Comparison of ENCODE assay signal across 8 cellular contexts in the genomic region with DNA sequence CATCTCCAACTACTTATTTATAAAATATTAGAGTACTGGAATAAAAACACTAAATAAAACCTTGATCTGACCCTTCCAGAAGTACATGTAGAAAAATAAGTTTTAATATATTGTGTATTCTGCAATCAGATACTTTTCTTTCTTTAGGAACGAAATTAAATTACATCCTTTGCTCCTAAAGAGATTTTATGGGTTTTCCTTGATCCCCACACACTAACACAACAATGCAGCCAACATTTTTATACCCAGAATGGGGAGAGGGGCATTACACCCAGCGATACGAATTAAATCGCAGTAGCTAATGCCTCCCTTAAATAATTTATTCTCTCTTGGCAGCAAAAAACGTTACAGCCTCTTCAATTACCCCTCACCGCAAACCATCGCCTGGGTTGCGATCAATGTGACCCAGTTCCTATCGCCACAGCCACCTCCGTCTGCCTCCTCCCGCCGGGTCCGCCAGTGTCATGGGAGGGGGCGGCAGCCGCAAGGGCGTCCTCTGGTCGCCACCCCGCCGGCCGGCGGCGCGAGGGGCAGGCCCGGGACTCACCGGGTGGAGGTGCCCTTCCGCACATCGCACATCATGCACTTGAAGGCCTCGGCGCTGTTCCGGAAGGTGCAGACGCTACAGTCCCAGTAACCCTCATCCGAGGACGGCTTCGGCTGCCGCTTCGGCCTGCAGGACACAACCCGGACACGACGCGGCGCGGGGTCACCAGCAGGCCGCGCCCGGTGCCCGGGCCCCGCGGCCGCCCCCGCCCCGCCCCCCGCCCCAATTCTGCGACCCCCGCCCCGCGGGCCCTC. TPM values are rescaled to one million over a fixed set of nuclear protein-coding genes. Genes with fewer than 3 reads are reported as not detected.
DNase-seq lines count a peak whose midpoint lies in the region; ATAC-seq, FAIRE-seq and TF ChIP-seq lines count a peak whose summit lies in the region.

No MANE protein-coding gene starts in this region.

- DNase-seq in NCI-H1048 (lab: John Stamatoyannopoulos, UW) (peak; percentile 32), T-cell (peak; percentile 45 to 78 (median 63)), amniotic epithelial cell (ENCODE audit: low read depth) (peak; percentile 75), right atrium auricular region (ENCODE audit: low spot score) (peak; percentile 79), psoas muscle (peak; percentile 80 to 90), urothelium cell line (ENCODE audit: low spot score) (peak; percentile 87)

- 0 to 1% (median 0%) methylated on average over 27 to 56 of the region's 56 CpGs for WGBS in psoas muscle, 3 donors

- H3K9me3 ChIP-seq in right atrium auricular region, result no peaks in the 10 kb centered on the region
- H3K9me3 ChIP-seq in psoas muscle, result no peaks in the 10 kb centered on the region

- FAIRE-seq in urothelium cell line (lab: Jason Lieb, UNC), result peak; percentile 82

- H3K4me3 Mint-ChIP-seq in T-cell, result peak overlapping the region; percentile 87 to 90 (median 88)

- H3K27ac Mint-ChIP-seq in T-cell, result peak overlapping the region; percentile 82 to 87

- H3K4me1 ChIP-seq in right atrium auricular region (peaks cover 0 to 40% of the 10 kb centered on the region in 2 donors), psoas muscle (peaks cover 37% of the 10 kb centered on the region)

- TF ChIP-seq CTCF in GM12875 (IDR thresholded peaks at IDR 0.05; ENCODE audit: borderline replicate concordance, insufficient read depth, low read depth, low read length) (peak; percentile 74), right atrium auricular region (IDR thresholded peaks at IDR 0.05) (peak in 1 of 2 donors; percentile 54), psoas muscle (IDR thresholded peaks at IDR 0.05) (peak; percentile 49)

- CTCF ChIA-PET in T-cell (lab: Charles Lee), result interaction anchor here in 1 of 2 donors (0.7 to 1.2 kb wide), 3 partner anchors 15 to 95 kb away, joined by 3 read pairs; no protein-coding TSS in a partner anchor

- H3K36me3 ChIP-seq in right atrium auricular region, result no peaks in the 10 kb centered on the region
- peaks cover 0 to 5% of the 10 kb centered on the region in 2 donors for H3K36me3 ChIP-seq in psoas muscle (ENCODE audit: insufficient read depth in 1 of 2, low read depth in 1 of 2)

- POLR2A ChIA-PET in T-cell (lab: Charles Lee), result interaction anchor here in 1 of 2 donors (0.8 kb wide), 1 partner anchor 133 kb away, joined by 5 read pairs; no protein-coding TSS in a partner anchor

- H3K9me3 Mint-ChIP-seq in T-cell, result no peaks in the 10 kb centered on the region

- H3K36me3 Mint-ChIP-seq in T-cell, result peaks cover 15% of the 10 kb centered on the region

- H3K27me3 ChIP-seq in right atrium auricular region (no peaks in the 10 kb centered on the region), psoas muscle (ENCODE audit: insufficient read depth in 3 of 3, low read length in 2 of 3) (no peaks in the 10 kb centered on the region)

- intact Hi-C loops in psoas muscle (cut with DNase I), result loop anchor here (2.0 to 5.0 kb wide), 3 partner anchors 90 to 1600 kb away; a partner anchor contains a TSS

- H3K27ac ChIP-seq in right atrium auricular region (peak overlapping the region; percentile 92 to 96), psoas muscle (peak overlapping the region; percentile 96)

- peaks cover 51 to 57% (median 53%) of the 10 kb centered on the region in 3 donors for H3K4me1 Mint-ChIP-seq in T-cell

- ATAC-seq in HG02610 (IDR thresholded peaks at IDR 0.05; ENCODE audit: unreplicated experiment) (peak; percentile 82), T-cell (replicated peaks in 1 of 4) (peak; percentile 71 to 76 (median 74)), psoas muscle (peak; percentile 74 to 82 (median 77))

- no peaks in the 10 kb centered on the region for H3K27me3 Mint-ChIP-seq in T-cell

- peak overlapping the region; percentile 90 for H3K4me3 ChIP-seq in GM12875 (ENCODE audit: low read depth, low read length)
- H3K4me3 ChIP-seq in right atrium auricular region, result peak overlapping the region; percentile 70 to 82
- peak overlapping the region; percentile 77 for H3K4me3 ChIP-seq in psoas muscle

RNA-seq across cellular contexts. Expression of a gene that starts 0.8 kb away (rescaled TPM):
- 10 to 100 TPM; 37.8 to 68.3 (median 43.6) TPM for total RNA-seq in T-cell
- total RNA-seq in right atrium auricular region, result 10 to 100 TPM; 54.3 to 63.2 TPM
- 10 to 100 TPM; 50.9 to 99.2 (median 65.8) TPM for total RNA-seq in psoas muscle
- 10 to 100 TPM; 12.2 to 45.0 (median 19.2) TPM for polyA plus RNA-seq in psoas muscle

Comparison
In these comparisons a context has a peak if more than half of its experiments do, and no peak if none do; other contexts are left out.
1. Peak in every context shown above with its lines: DNase-seq, ATAC-seq, H3K4me3 ChIP-seq and H3K27ac ChIP-seq.
2. DNase-seq: peak in every context shown above with its lines; median percentile 87 in urothelium cell line; 85 in psoas muscle; 79 in right atrium auricular region; 75 in amniotic epithelial cell; 63 in T-cell; 32 in NCI-H1048.